In genomic region chr1:68112835-68113243, GRCh38 we compare ENCODE assay signal across 12 cellular contexts.
A peak's percentile ranks its signal among the peaks of the same experiment; 100 is the strongest.
DNase-seq lines count a peak whose midpoint lies in the region; ATAC-seq and TF ChIP-seq lines count a peak whose summit lies in the region.
"Had no signal": no experiment of that assay in that cellular context is flagged by ENCODE, and none has a peak within 500 bp of the region (broad histone marks: within the 10 kb centered on the region; RNA-seq: fewer than 3 reads in every experiment).

No MANE protein-coding gene starts in this region.

- H3K27me3 Mint-ChIP-seq in chondrocyte (ENCODE audit: low read depth): no peaks in the 10 kb centered on the region
- peaks cover 6% of the 10 kb centered on the region for H3K27me3 Mint-ChIP-seq in T-helper 2 cell treated with Interferon-gamma antibody and Interleukin-4, amounts not matched to agents 5 μg/mL and 100 μg/mL, for 36 hours (ENCODE audit: low read depth)
- peaks cover 3% of the 10 kb centered on the region for H3K27me3 Mint-ChIP-seq in activated CD8-positive, alpha-beta T cell treated with anti-CD3 and anti-CD28 coated beads, Interleukin-2, amount 10 ng/mL, durations not matched to agents 7 days and 5 days (ENCODE audit: low read depth)

- ATAC-seq in lung (ENCODE audit: insufficient read depth, low FRiP score): no peak
- no peak for ATAC-seq in GM18520 (IDR thresholded peaks at IDR 0.05; ENCODE audit: unreplicated experiment)
- no peak for ATAC-seq in HG03460 (IDR thresholded peaks at IDR 0.05; ENCODE audit: unreplicated experiment)
- ATAC-seq in activated CD8-positive, alpha-beta T cell treated with anti-CD3 and anti-CD28 coated beads, Interleukin-2, amount 10 ng/mL, durations not matched to agents 7 days and 5 days: no peak
- ATAC-seq: activated T-cell treated with anti-CD3 and anti-CD28 coated beads, Interleukin-2, amount 50 U/mL, for 72 hours had no signal

- no peaks in the 10 kb centered on the region for H3K9me3 Mint-ChIP-seq in chondrocyte (ENCODE audit: low read depth)
- H3K9me3 Mint-ChIP-seq in T-helper 2 cell treated with Interferon-gamma antibody and Interleukin-4, amounts not matched to agents 5 μg/mL and 100 μg/mL, for 36 hours: no peaks in the 10 kb centered on the region
- no peaks in the 10 kb centered on the region for H3K9me3 Mint-ChIP-seq in activated CD8-positive, alpha-beta T cell treated with anti-CD3 and anti-CD28 coated beads, Interleukin-2, amount 10 ng/mL, durations not matched to agents 7 days and 5 days (ENCODE audit: insufficient read depth)
- H3K9me3 Mint-ChIP-seq: activated T-cell treated with anti-CD3 and anti-CD28 coated beads, Interleukin-2, amount 50 U/mL, for 72 hours; stimulated activated memory B cell treated with anti-CD40 and anti-IgM and Interleukin-4, amounts not matched to agents 10 μg/mL and 1 μg/mL and 100 μg/mL, for 72 hours had no signal

- peaks cover 0 to 6% of the 10 kb centered on the region in 2 donors for H3K4me1 ChIP-seq in lung (ENCODE audit: control insufficient read depth in 2 of 2, insufficient read depth in 2 of 2, low read length in 2 of 2)
- H3K4me1 ChIP-seq: pancreas had no signal

- WGBS in lung, 2 donors: 49 to 64% methylated on average over 7 of the region's 7 CpGs

- H3K27me3 ChIP-seq in lung (ENCODE audit: control insufficient read depth, insufficient read depth): no peaks in the 10 kb centered on the region
- H3K27me3 ChIP-seq: pancreas had no signal

- no peak for TF ChIP-seq CTCF in chondrocyte (IDR thresholded peaks at IDR 0.05)
- no peak for TF ChIP-seq CTCF in lung (IDR thresholded peaks at IDR 0.05; ENCODE audit: control extremely low read depth, extremely low read depth)

- no peaks in the 10 kb centered on the region for H3K36me3 Mint-ChIP-seq in chondrocyte (ENCODE audit: low read depth)
- H3K36me3 Mint-ChIP-seq in T-helper 2 cell treated with Interferon-gamma antibody and Interleukin-4, amounts not matched to agents 5 μg/mL and 100 μg/mL, for 36 hours (ENCODE audit: low read depth): no peaks in the 10 kb centered on the region
- H3K36me3 Mint-ChIP-seq in activated CD8-positive, alpha-beta T cell treated with anti-CD3 and anti-CD28 coated beads, Interleukin-2, amount 10 ng/mL, durations not matched to agents 7 days and 5 days (ENCODE audit: low read depth): no peaks in the 10 kb centered on the region
- H3K36me3 Mint-ChIP-seq: stimulated activated memory B cell treated with anti-CD40 and anti-IgM and Interleukin-4, amounts not matched to agents 10 μg/mL and 1 μg/mL and 100 μg/mL, for 72 hours had no signal

- peaks cover 25% of the 10 kb centered on the region for H3K4me1 Mint-ChIP-seq in chondrocyte (ENCODE audit: low read depth)
- peaks cover 5% of the 10 kb centered on the region for H3K4me1 Mint-ChIP-seq in T-helper 2 cell treated with Interferon-gamma antibody and Interleukin-4, amounts not matched to agents 5 μg/mL and 100 μg/mL, for 36 hours (ENCODE audit: low read depth)
- H3K4me1 Mint-ChIP-seq in activated CD8-positive, alpha-beta T cell treated with anti-CD3 and anti-CD28 coated beads, Interleukin-2, amount 10 ng/mL, durations not matched to agents 7 days and 5 days (ENCODE audit: low read depth): no peaks in the 10 kb centered on the region

- no peaks in the 10 kb centered on the region for H3K9me3 ChIP-seq in lung (ENCODE audit: control insufficient read depth in 2 of 2, insufficient read depth in 1 of 2, low read length in 1 of 2)
- H3K9me3 ChIP-seq: pancreas had no signal

- no peaks in the 10 kb centered on the region for H3K36me3 ChIP-seq in lung (ENCODE audit: control insufficient read depth in 2 of 2, insufficient read depth in 2 of 2, low read length in 2 of 2)
- H3K36me3 ChIP-seq: pancreas had no signal

- DNase-seq in AG20443 (ENCODE audit: low spot score) (peak; percentile 46), NCI-H2029 (lab: John Stamatoyannopoulos, UW) (peak; percentile 37), chondrocyte (ENCODE audit: low spot score) (no peak), lung (ENCODE audit: low spot score) (peak; percentile 23)
- DNase-seq in T-helper 2 cell treated with Interferon-gamma antibody and Interleukin-4, amounts not matched to agents 5 μg/mL and 100 μg/mL, for 36 hours (ENCODE audit: low spot score): no peak
- no peak for DNase-seq in activated CD8-positive, alpha-beta T cell treated with anti-CD3 and anti-CD28 coated beads, Interleukin-2, amount 10 ng/mL, durations not matched to agents 7 days and 5 days
- DNase-seq: activated T-cell treated with anti-CD3 and anti-CD28 coated beads, Interleukin-2, amount 50 U/mL, for 72 hours; NCI-H2107 had no signal

- no peak overlapping the region for H3K27ac ChIP-seq in lung (ENCODE audit: low read depth in 1 of 2, low read length in 1 of 2)
- H3K27ac ChIP-seq: pancreas had no signal

- peak overlapping the region; percentile 43 for H3K27ac Mint-ChIP-seq in chondrocyte (ENCODE audit: unreplicated experiment)
- no peak overlapping the region for H3K27ac Mint-ChIP-seq in T-helper 2 cell treated with Interferon-gamma antibody and Interleukin-4, amounts not matched to agents 5 μg/mL and 100 μg/mL, for 36 hours
- H3K27ac Mint-ChIP-seq in activated CD8-positive, alpha-beta T cell treated with anti-CD3 and anti-CD28 coated beads, Interleukin-2, amount 10 ng/mL, durations not matched to agents 7 days and 5 days: no peak overlapping the region
- H3K27ac Mint-ChIP-seq: activated T-cell treated with anti-CD3 and anti-CD28 coated beads, Interleukin-2, amount 50 U/mL, for 72 hours; stimulated activated memory B cell treated with anti-CD40 and anti-IgM and Interleukin-4, amounts not matched to agents 10 μg/mL and 1 μg/mL and 100 μg/mL, for 72 hours had no signal

- CTCF ChIA-PET in activated CD8-positive, alpha-beta T cell treated with anti-CD3 and anti-CD28 coated beads, Interleukin-2, amount 10 ng/mL, durations not matched to agents 7 days and 5 days (lab: Charles Lee): no interaction called here

- H3K4me3 ChIP-seq in lung: no peak overlapping the region
- H3K4me3 ChIP-seq: pancreas had no signal

- H3K4me3 Mint-ChIP-seq in chondrocyte (ENCODE audit: unreplicated experiment): no peak overlapping the region
- H3K4me3 Mint-ChIP-seq in T-helper 2 cell treated with Interferon-gamma antibody and Interleukin-4, amounts not matched to agents 5 μg/mL and 100 μg/mL, for 36 hours: no peak overlapping the region
- H3K4me3 Mint-ChIP-seq in activated CD8-positive, alpha-beta T cell treated with anti-CD3 and anti-CD28 coated beads, Interleukin-2, amount 10 ng/mL, durations not matched to agents 7 days and 5 days: no peak overlapping the region
- H3K4me3 Mint-ChIP-seq: activated T-cell treated with anti-CD3 and anti-CD28 coated beads, Interleukin-2, amount 50 U/mL, for 72 hours; stimulated activated memory B cell treated with anti-CD40 and anti-IgM and Interleukin-4, amounts not matched to agents 10 μg/mL and 1 μg/mL and 100 μg/mL, for 72 hours had no signal

- POLR2A ChIA-PET in activated CD8-positive, alpha-beta T cell treated with anti-CD3 and anti-CD28 coated beads, Interleukin-2, amount 10 ng/mL, durations not matched to agents 7 days and 5 days (lab: Charles Lee): no interaction called here

Comparison
In these comparisons a context has a peak if more than half of its experiments do, and no peak if none do; other contexts are left out.
1. DNase-seq: peak in AG20443 (single experiment), NCI-H2029 (single experiment) and lung (single experiment); none in chondrocyte (single experiment), T-helper 2 cell treated with Interferon-gamma antibody and Interleukin-4, amounts not matched to agents 5 μg/mL and 100 μg/mL, for 36 hours (single experiment) and activated CD8-positive, alpha-beta T cell treated with anti-CD3 and anti-CD28 coated beads, Interleukin-2, amount 10 ng/mL, durations not matched to agents 7 days and 5 days (single experiment).